In genomic region chr13:39274926-39275325, GRCh38 we compare ENCODE assay signal across 32 cellular contexts.
"Had no signal": no experiment of that assay in that cellular context is flagged by ENCODE, and none has a peak within 500 bp of the region (broad histone marks: within the 10 kb centered on the region; RNA-seq: fewer than 3 reads in every experiment).

No MANE protein-coding gene starts in this region.

- H3K27ac Mint-ChIP-seq: activated CD4-positive, alpha-beta T cell treated with anti-CD3 and anti-CD28 coated beads for 36 hours; activated CD4-positive, alpha-beta T cell treated with anti-CD3 and anti-CD28 coated beads, Interleukin-2, amount 10 ng/mL, durations not matched to agents 7 days and 5 days; activated CD8-positive, alpha-beta T cell treated with anti-CD3 and anti-CD28 coated beads, Interleukin-2, amount 10 ng/mL, durations not matched to agents 7 days and 5 days; activated naive CD4-positive, alpha-beta T cell treated with anti-CD3 and anti-CD28 coated beads, Interleukin-2, amount 50 U/mL, for 24 hours; activated naive CD8-positive, alpha-beta T cell treated with anti-CD3 and anti-CD28 coated beads, Interleukin-2, amount 10 ng/mL, durations not matched to agents 7 days and 5 days; activated T-cell treated with anti-CD3 and anti-CD28 coated beads, Interleukin-2, amount 50 U/mL, for 24 hours; activated T-helper 2 cell treated with anti-CD3 and anti-CD28 coated beads, Interferon-gamma antibody, Interleukin-2, Interleukin-4, amounts not matched to agents 10 μg/mL and 5 μg/mL and 100 μg/mL, durations not matched to agents 14 hours and 24 hours and 36 hours; T-helper 1 cell treated with Interleukin-12 subunit alpha and Interleukin-12 subunit beta and Interleukin-4 antibody, amounts not matched to agents 30 μg/mL and 1 μg/mL, for 36 hours; T-helper 2 cell treated with Interferon-gamma antibody and Interleukin-4, amounts not matched to agents 5 μg/mL and 100 μg/mL, for 36 hours; WTC11 had no signal

- H3K27me3 ChIP-seq: body of pancreas, breast epithelium, SJSA1 had no signal

- H3K36me3 Mint-ChIP-seq: activated naive CD4-positive, alpha-beta T cell treated with anti-CD3 and anti-CD28 coated beads, Interleukin-2, amount 50 U/mL, for 24 hours; activated naive CD8-positive, alpha-beta T cell treated with anti-CD3 and anti-CD28 coated beads, Interleukin-2, amount 10 ng/mL, durations not matched to agents 7 days and 5 days; WTC11 had no signal

- H3K9ac ChIP-seq: SK-N-SH had no signal

- DNase-seq: activated CD4-positive, alpha-beta T cell treated with anti-CD3 and anti-CD28 coated beads for 36 hours; activated CD4-positive, alpha-beta T cell treated with anti-CD3 and anti-CD28 coated beads, Interleukin-2, amount 10 ng/mL, durations not matched to agents 7 days and 5 days; activated CD4-positive, alpha-beta T cell treated with anti-CD3 and anti-CD28 coated beads, Interleukin-2, amount 50 U/mL, for 48 hours; activated CD8-positive, alpha-beta T cell treated with anti-CD3 and anti-CD28 coated beads, Interleukin-2, amount 10 ng/mL, durations not matched to agents 7 days and 5 days; activated gamma-delta T cell; activated naive CD4-positive, alpha-beta T cell treated with Interleukin-2 at 50 U/mL for 16 hours; activated naive CD8-positive, alpha-beta T cell treated with anti-CD3 and anti-CD28 coated beads, Interleukin-2, amount 10 ng/mL, durations not matched to agents 7 days and 5 days; activated T-cell treated with anti-CD3 and anti-CD28 coated beads, Interleukin-2, amount 50 U/mL, for 24 hours; body of pancreas; Kasumi-1; KG1; MM.1S; MV-4-11; NCI-H1092; NCI-H1436 treated with DMSO at 0.1 percent for 48 hours; NCI-H187 treated with DMSO at 0.1 percent for 48 hours; NCI-H2171 treated with DMSO at 0.1 percent for 48 hours; NCI-H2227 treated with DMSO at 0.1 percent for 48 hours; NCI-H446; NCI-H526 treated with DMSO at 0.1 percent for 48 hours; NCI-H774; PC-9; SHP77 treated with DMSO at 0.1 percent for 48 hours; SK-N-SH had no signal

- H3K9me3 Mint-ChIP-seq: activated CD4-positive, alpha-beta T cell treated with anti-CD3 and anti-CD28 coated beads, Interleukin-2, amount 10 ng/mL, durations not matched to agents 7 days and 5 days; activated naive CD4-positive, alpha-beta T cell treated with anti-CD3 and anti-CD28 coated beads, Interleukin-2, amount 50 U/mL, for 24 hours; activated naive CD8-positive, alpha-beta T cell treated with anti-CD3 and anti-CD28 coated beads, Interleukin-2, amount 10 ng/mL, durations not matched to agents 7 days and 5 days; activated T-cell treated with anti-CD3 and anti-CD28 coated beads, Interleukin-2, amount 50 U/mL, for 24 hours; activated T-helper 2 cell treated with anti-CD3 and anti-CD28 coated beads, Interferon-gamma antibody, Interleukin-2, Interleukin-4, amounts not matched to agents 10 μg/mL and 5 μg/mL and 100 μg/mL, durations not matched to agents 14 hours and 24 hours and 36 hours; T-helper 1 cell treated with Interleukin-12 subunit alpha and Interleukin-12 subunit beta and Interleukin-4 antibody, amounts not matched to agents 30 μg/mL and 1 μg/mL, for 36 hours; T-helper 2 cell treated with Interferon-gamma antibody and Interleukin-4, amounts not matched to agents 5 μg/mL and 100 μg/mL, for 36 hours; WTC11 had no signal

- H3K9me3 ChIP-seq: body of pancreas, breast epithelium, SJSA1, SK-N-SH had no signal

- H3K4me1 Mint-ChIP-seq: activated CD4-positive, alpha-beta T cell treated with anti-CD3 and anti-CD28 coated beads for 36 hours; activated CD4-positive, alpha-beta T cell treated with anti-CD3 and anti-CD28 coated beads, Interleukin-2, amount 10 ng/mL, durations not matched to agents 7 days and 5 days; activated naive CD4-positive, alpha-beta T cell treated with anti-CD3 and anti-CD28 coated beads, Interleukin-2, amount 50 U/mL, for 24 hours; activated naive CD8-positive, alpha-beta T cell treated with anti-CD3 and anti-CD28 coated beads, Interleukin-2, amount 10 ng/mL, durations not matched to agents 7 days and 5 days had no signal

- H3K4me1 ChIP-seq: breast epithelium, SJSA1 had no signal

- H3K4me3 Mint-ChIP-seq: activated CD4-positive, alpha-beta T cell treated with anti-CD3 and anti-CD28 coated beads for 36 hours; activated CD4-positive, alpha-beta T cell treated with anti-CD3 and anti-CD28 coated beads, Interleukin-2, amount 10 ng/mL, durations not matched to agents 7 days and 5 days; activated CD8-positive, alpha-beta T cell treated with anti-CD3 and anti-CD28 coated beads, Interleukin-2, amount 10 ng/mL, durations not matched to agents 7 days and 5 days; activated naive CD4-positive, alpha-beta T cell treated with anti-CD3 and anti-CD28 coated beads, Interleukin-2, amount 50 U/mL, for 24 hours; activated naive CD8-positive, alpha-beta T cell treated with anti-CD3 and anti-CD28 coated beads, Interleukin-2, amount 10 ng/mL, durations not matched to agents 7 days and 5 days; activated T-cell treated with anti-CD3 and anti-CD28 coated beads, Interleukin-2, amount 50 U/mL, for 24 hours; T-helper 1 cell treated with Interleukin-12 subunit alpha and Interleukin-12 subunit beta and Interleukin-4 antibody, amounts not matched to agents 30 μg/mL and 1 μg/mL, for 36 hours; T-helper 2 cell treated with Interferon-gamma antibody and Interleukin-4, amounts not matched to agents 5 μg/mL and 100 μg/mL, for 36 hours; WTC11 had no signal

- H2AFZ ChIP-seq: PC-9 had no signal

- H3K4me2 ChIP-seq: PC-9, SK-N-SH had no signal

- H3K4me3 ChIP-seq: body of pancreas, breast epithelium, PC-9, SJSA1 had no signal

- H3K27ac ChIP-seq: body of pancreas, breast epithelium, PC-9, SJSA1 had no signal

- H3K36me3 ChIP-seq: breast epithelium, SJSA1 had no signal

- ATAC-seq: activated CD4-positive, alpha-beta T cell treated with anti-CD3 and anti-CD28 coated beads for 36 hours; activated CD4-positive, CD25-positive, alpha-beta regulatory T cell treated with anti-CD3 and anti-CD28 coated beads, Interleukin-2, amount 50 U/mL, for 24 hours; activated CD8-positive, alpha-beta T cell treated with anti-CD3 and anti-CD28 coated beads, Interleukin-2, amount 10 ng/mL, durations not matched to agents 7 days and 5 days; body of pancreas had no signal
